8 cellular contexts compared by ENCODE assay signal in genomic region chr17:38579934-38580333, GRCh38. TPM values are rescaled to one million over a fixed set of nuclear protein-coding genes. Genes with fewer than 3 reads are reported as not detected.
DNase-seq lines count a peak whose midpoint lies in the region; ATAC-seq and TF ChIP-seq lines count a peak whose summit lies in the region.

No MANE protein-coding gene starts in this region.

- no peaks in the 10 kb centered on the region for H3K9me2 ChIP-seq in GM23248 (ENCODE audit: insufficient read depth)

- H3F3A ChIP-seq in GM23248 (ENCODE audit: insufficient read depth): no peaks in the 10 kb centered on the region

- H3K79me2 ChIP-seq in GM23248 (ENCODE audit: insufficient read depth) (no peaks in the 10 kb centered on the region), parathyroid adenoma (no peaks in the 10 kb centered on the region)

- in situ Hi-C loops in GM23248 (cut with MboI): loop anchor here (10.0 kb wide), 1 partner anchor 155 kb away; the partner anchor contains the start of gene ARHGAP23

- H4K20me1 ChIP-seq in GM23248 (ENCODE audit: insufficient read depth): no peaks in the 10 kb centered on the region

- H3K9me3 ChIP-seq in GM23248 (ENCODE audit: low read depth) (no peaks in the 10 kb centered on the region), parathyroid adenoma (ENCODE audit: control insufficient read depth, low read length) (no peaks in the 10 kb centered on the region)

- H3K27ac ChIP-seq in GM23248 (no peak overlapping the region), parathyroid adenoma (no peak overlapping the region)

- TF ChIP-seq CTCF in AG09319 (IDR thresholded peaks at IDR 0.05; ENCODE audit: low read depth, low read length): peak; percentile 2; the same call in 1 of the 2 replicates
- peak; percentile 18 for TF ChIP-seq CTCF in parathyroid adenoma (IDR thresholded peaks at IDR 0.05)

- no peak overlapping the region for H2AFZ ChIP-seq in GM23248
- H2AFZ ChIP-seq in parathyroid adenoma: no peak overlapping the region

- H3K9ac ChIP-seq in GM23248 (no peak overlapping the region), parathyroid adenoma (no peak overlapping the region)

- WGBS in GM23248 (ENCODE audit: low coverage in 1 of 2, low lambda C conversion rate in 2 of 2, missing lambda C conversion rate in 2 of 2), 2 experiments: 10 to 22% methylated on average over 7 of the region's 7 CpGs

- H3K4me2 ChIP-seq in GM23248 (ENCODE audit: unreplicated experiment): no peak overlapping the region
- H3K4me2 ChIP-seq in parathyroid adenoma (ENCODE audit: low read length): no peak overlapping the region

- H3K4me1 ChIP-seq in GM23248 (ENCODE audit: insufficient read depth): no peaks in the 10 kb centered on the region; the same call in 1 of the 2 replicates
- H3K4me1 ChIP-seq in parathyroid adenoma: no peaks in the 10 kb centered on the region

- ATAC-seq in GM19452 (IDR thresholded peaks at IDR 0.05; ENCODE audit: unreplicated experiment): no peak
- ATAC-seq in GM21447 (IDR thresholded peaks at IDR 0.05; ENCODE audit: unreplicated experiment): no peak

- DNase-seq in AG09319 (ENCODE audit: extremely low read depth, low read depth) (no peak), GM23248 (peak; percentile 73), NCI-H524 treated with DMSO at 0.1 percent for 48 hours (lab: John Stamatoyannopoulos, UW) (peak; percentile 33), cerebellum (ENCODE audit: low spot score) (peak; percentile 65), SKM-1 (lab: John Stamatoyannopoulos, UW; ENCODE audit: unreplicated experiment) (no peak)

- no peaks in the 10 kb centered on the region for H3K36me3 ChIP-seq in GM23248 (ENCODE audit: low read depth)
- no peaks in the 10 kb centered on the region for H3K36me3 ChIP-seq in parathyroid adenoma (ENCODE audit: control insufficient read depth, insufficient read depth, low read length)

- no peak overlapping the region for H3K4me3 ChIP-seq in GM23248
- no peak overlapping the region for H3K4me3 ChIP-seq in parathyroid adenoma (ENCODE audit: low read depth, low read length)

- H3K27me3 ChIP-seq in GM23248 (replicated peaks; ENCODE audit: insufficient read depth) (peaks cover 10% of the 10 kb centered on the region), parathyroid adenoma (ENCODE audit: control insufficient read depth, insufficient read depth, low read length) (no peaks in the 10 kb centered on the region)

RNA-seq across cellular contexts. Expression of gene SRCIN1, which starts 25.8 kb away (rescaled TPM):
- not detected in 2 replicates for total RNA-seq in GM23248 (2014; rRNA removed; shearing (Covaris generic))
- polyA plus RNA-seq in GM23248 (2016; fragmentation: Nextera tagmentation; extraction: Ambion mirVana): not detected in 2 replicates
- 34.7 TPM for total RNA-seq in cerebellum

Comparison
In these comparisons a context has a peak if more than half of its experiments do, and no peak if none do; other contexts are left out.
1. DNase-seq: peak in GM23248 (single experiment), NCI-H524 treated with DMSO at 0.1 percent for 48 hours (single experiment) and cerebellum (single experiment); none in AG09319 (single experiment) and SKM-1 (single experiment).
2. RNA of gene SRCIN1, which starts 25.8 kb away (total RNA-seq): 34.7 TPM in cerebellum (single experiment); not detected in GM23248; every median in the first group is over 10 times any median in the second.